In the genomic region with DNA sequence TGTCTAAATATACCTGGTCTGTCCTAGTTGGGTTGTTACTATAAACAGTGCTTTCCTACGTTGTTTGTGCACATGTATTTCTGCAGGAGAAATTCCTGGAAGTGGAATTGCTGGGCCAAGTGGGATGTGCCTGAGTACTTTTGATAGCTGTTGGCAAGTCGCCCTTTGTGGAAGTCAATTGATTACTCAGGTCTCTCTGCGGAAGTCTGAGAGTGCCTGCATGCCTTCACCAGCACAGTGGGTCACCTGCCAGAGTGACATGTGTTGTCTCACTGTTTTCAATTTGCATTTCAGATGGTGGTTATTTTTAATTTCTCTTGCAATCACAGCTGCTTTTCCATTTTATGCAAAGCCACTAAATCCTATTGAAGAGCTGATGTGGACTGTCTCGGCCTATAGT, we compare ENCODE assay signal across 14 cellular contexts. TPM values are rescaled to one million over a fixed set of nuclear protein-coding genes. Genes with fewer than 3 reads are reported as not detected.
DNase-seq lines count a peak whose midpoint lies in the region; ATAC-seq and TF ChIP-seq lines count a peak whose summit lies in the region.
"Had no signal": no experiment of that assay in that cellular context is flagged by ENCODE, and none has a peak within 500 bp of the region (broad histone marks: within the 10 kb centered on the region; RNA-seq: fewer than 3 reads in every experiment).

No MANE protein-coding gene starts in this region.

- H3K4me3 ChIP-seq in CD8-positive, alpha-beta T cell (ENCODE audit: low read depth, low read length), result no peak overlapping the region
- no peak overlapping the region for H3K4me3 ChIP-seq in body of pancreas
- H3K4me3 ChIP-seq: SJSA1 had no signal

- no peak for TF ChIP-seq CTCF in CD8-positive, alpha-beta T cell (IDR thresholded peaks at IDR 0.05)
- TF ChIP-seq CTCF in HFFc6 (IDR thresholded peaks at IDR 0.05) (no peak), body of pancreas (IDR thresholded peaks at IDR 0.05) (no peak)

- no peaks in the 10 kb centered on the region for H3K9me3 ChIP-seq in CD8-positive, alpha-beta T cell (ENCODE audit: low read length)
- no peaks in the 10 kb centered on the region for H3K9me3 ChIP-seq in body of pancreas
- H3K9me3 ChIP-seq: left lung, SJSA1 had no signal

- no peak for DNase-seq in CD8-positive, alpha-beta T cell
- DNase-seq in HFFc6 (no peak), body of pancreas (peak; percentile 61 to 80 (median 71)), NK-92 (lab: John Stamatoyannopoulos, UW; ENCODE audit: unreplicated experiment) (no peak)
- DNase-seq in natural killer cell treated with Interleukin-12 subunit alpha and Interleukin-12 subunit beta and Interleukin-15 and Interleukin-18, amount 100 ng/mL, for 72 hours (ENCODE audit: low spot score), result no peak
- DNase-seq: foreskin melanocyte, left lung, NCI-H1092, NCI-H524, posterior cingulate gyrus had no signal

- H3K4me1 ChIP-seq in CD8-positive, alpha-beta T cell (ENCODE audit: insufficient read depth, low read length), result peaks cover 15% of the 10 kb centered on the region
- peaks cover 22% of the 10 kb centered on the region for H3K4me1 ChIP-seq in body of pancreas

- H3K36me3 ChIP-seq in CD8-positive, alpha-beta T cell (ENCODE audit: insufficient read depth, low read length), result no peaks in the 10 kb centered on the region
- no peaks in the 10 kb centered on the region for H3K36me3 ChIP-seq in body of pancreas (replicated peaks in 1 of 2; ENCODE audit: insufficient read depth in 1 of 2, low read depth in 2 of 2)
- H3K36me3 ChIP-seq: left lung, SJSA1 had no signal

- no peak overlapping the region for H3K27ac ChIP-seq in CD8-positive, alpha-beta T cell (ENCODE audit: low read depth, low read length)
- peak overlapping the region in 2 of 4 donors; percentile 51 to 61 for H3K27ac ChIP-seq in body of pancreas
- H3K27ac ChIP-seq: left lung, SJSA1 had no signal

- POLR2A ChIA-PET in CD8-positive, alpha-beta T cell (lab: Charles Lee), result interaction anchor here (2.9 kb wide), 1 partner anchor 95 kb away, joined by 12 read pairs; the partner anchor contains the start of gene ZC3H18

- no peaks in the 10 kb centered on the region for H3K27me3 ChIP-seq in CD8-positive, alpha-beta T cell (ENCODE audit: insufficient read depth, low read length)
- H3K27me3 ChIP-seq in body of pancreas, result no peaks in the 10 kb centered on the region
- H3K27me3 ChIP-seq: left lung, SJSA1 had no signal

- WGBS in body of pancreas, 2 donors, result 21 to 36% methylated on average over 4 of the region's 4 CpGs

- no peak for ATAC-seq in CD8-positive, alpha-beta T cell
- no peak for ATAC-seq in body of pancreas
- no peak for ATAC-seq in natural killer cell treated with Interleukin-12 subunit alpha and Interleukin-12 subunit beta and Interleukin-15 and Interleukin-18, amount 100 ng/mL, for 72 hours
- no peak for ATAC-seq in GM21447 (IDR thresholded peaks at IDR 0.05; ENCODE audit: unreplicated experiment)
- ATAC-seq in HG03159 (IDR thresholded peaks at IDR 0.05; ENCODE audit: unreplicated experiment), result no peak
- ATAC-seq: left lung had no signal

- no peaks in the 10 kb centered on the region for H3K27me3 Mint-ChIP-seq in CD8-positive, alpha-beta T cell (ENCODE audit: low read depth)
- no peaks in the 10 kb centered on the region; the same call in 1 of the 2 replicates for H3K27me3 Mint-ChIP-seq in HFFc6 (ENCODE audit: insufficient read depth)
- H3K27me3 Mint-ChIP-seq in natural killer cell treated with Interleukin-12 subunit alpha and Interleukin-12 subunit beta and Interleukin-15 and Interleukin-18, amount 100 ng/mL, for 72 hours, result no peaks in the 10 kb centered on the region

- no peak for TF ChIP-seq POLR2A in body of pancreas (IDR thresholded peaks at IDR 0.05)

- H3K36me3 Mint-ChIP-seq in CD8-positive, alpha-beta T cell, result peaks cover 11% of the 10 kb centered on the region
- peaks cover 15% of the 10 kb centered on the region; the same call in 1 of the 2 replicates for H3K36me3 Mint-ChIP-seq in HFFc6 (ENCODE audit: low read depth)
- H3K36me3 Mint-ChIP-seq in natural killer cell treated with Interleukin-12 subunit alpha and Interleukin-12 subunit beta and Interleukin-15 and Interleukin-18, amount 100 ng/mL, for 72 hours, result no peaks in the 10 kb centered on the region

- CTCF ChIA-PET in CD8-positive, alpha-beta T cell (lab: Charles Lee), result no interaction called here

- H3K4me1 Mint-ChIP-seq in CD8-positive, alpha-beta T cell (ENCODE audit: low read depth), result peaks cover 20% of the 10 kb centered on the region
- peaks cover 17% of the 10 kb centered on the region for H3K4me1 Mint-ChIP-seq in HFFc6 (ENCODE audit: low read depth)
- peaks cover 13 to 18% of the 10 kb centered on the region in 2 donors for H3K4me1 Mint-ChIP-seq in natural killer cell treated with Interleukin-12 subunit alpha and Interleukin-12 subunit beta and Interleukin-15 and Interleukin-18, amount 100 ng/mL, for 72 hours (ENCODE audit: low read depth in 2 of 2)

- no peak overlapping the region for H3K27ac Mint-ChIP-seq in CD8-positive, alpha-beta T cell
- H3K27ac Mint-ChIP-seq in HFFc6, result no peak overlapping the region
- H3K27ac Mint-ChIP-seq in natural killer cell treated with Interleukin-12 subunit alpha and Interleukin-12 subunit beta and Interleukin-15 and Interleukin-18, amount 100 ng/mL, for 72 hours, result no peak overlapping the region
- H3K27ac Mint-ChIP-seq: dendritic cell treated with granulocyte-macrophage colony-stimulating factor and Interleukin-4, amounts not matched to agents 40 ng/mL and 50 ng/mL, for 4 days had no signal

- intact Hi-C loops in CD8-positive, alpha-beta T cell (cut with DNase I, micrococcal nuclease), result no loop called here
- intact Hi-C loops in body of pancreas (cut with DNase I), result no loop called here

- peak overlapping the region; percentile 12 for H3K4me3 Mint-ChIP-seq in CD8-positive, alpha-beta T cell
- H3K4me3 Mint-ChIP-seq in HFFc6, result peak overlapping the region; percentile 7; the same call in 1 of the 2 replicates
- H3K4me3 Mint-ChIP-seq in natural killer cell treated with Interleukin-12 subunit alpha and Interleukin-12 subunit beta and Interleukin-15 and Interleukin-18, amount 100 ng/mL, for 72 hours, result peak overlapping the region; percentile 36
- H3K4me3 Mint-ChIP-seq: dendritic cell treated with granulocyte-macrophage colony-stimulating factor and Interleukin-4, amounts not matched to agents 40 ng/mL and 50 ng/mL, for 4 days had no signal

- no peaks in the 10 kb centered on the region for H3K9me3 Mint-ChIP-seq in CD8-positive, alpha-beta T cell
- no peaks in the 10 kb centered on the region for H3K9me3 Mint-ChIP-seq in HFFc6
- no peaks in the 10 kb centered on the region for H3K9me3 Mint-ChIP-seq in natural killer cell treated with Interleukin-12 subunit alpha and Interleukin-12 subunit beta and Interleukin-15 and Interleukin-18, amount 100 ng/mL, for 72 hours
- H3K9me3 Mint-ChIP-seq: dendritic cell treated with granulocyte-macrophage colony-stimulating factor and Interleukin-4, amounts not matched to agents 40 ng/mL and 50 ng/mL, for 4 days had no signal

RNA-seq across cellular contexts. Expression of gene MVD, which starts 2.3 kb away (rescaled TPM):
- 100 to 1,000 TPM; 118 to 124 TPM for total RNA-seq in CD8-positive, alpha-beta T cell
- total RNA-seq in HFFc6 (2021; fragmentation: NEBNext Ultra II Directional; extraction: Animal tissue kit (Norgen Biotek cat#: 25700)), result 10 to 100 TPM; 21.1 to 28.0 (median 24.0) TPM
- total RNA-seq in body of pancreas, result 10 to 100 TPM; 16.9 to 28.7 TPM
- 100 to 1,000 TPM in 1 of 2 donors, 10 to 100 TPM in 1; 77.2 to 124 TPM for total RNA-seq in natural killer cell treated with Interleukin-12 subunit alpha and Interleukin-12 subunit beta and Interleukin-15 and Interleukin-18, amount 100 ng/mL, for 72 hours

RNA-seq across cellular contexts. Expression of gene CYBA, which starts 14.3 kb away (rescaled TPM):
- total RNA-seq in CD8-positive, alpha-beta T cell, result 100 to 1,000 TPM; 312 to 320 TPM
- 100 to 1,000 TPM in 2 of 6 experiments, 10 to 100 TPM in 4; 29.0 to 228 (median 36.9) TPM for total RNA-seq in HFFc6 (2021; fragmentation: NEBNext Ultra II Directional; extraction: Animal tissue kit (Norgen Biotek cat#: 25700))
- 100 to 1,000 TPM; 126 to 177 TPM for total RNA-seq in body of pancreas
- 100 to 1,000 TPM; 268 to 386 TPM for total RNA-seq in natural killer cell treated with Interleukin-12 subunit alpha and Interleukin-12 subunit beta and Interleukin-15 and Interleukin-18, amount 100 ng/mL, for 72 hours
- total RNA-seq: SJSA1 had no signal

RNA-seq across cellular contexts. Expression of gene SNAI3, which starts 21.2 kb away (rescaled TPM):
- total RNA-seq in CD8-positive, alpha-beta T cell, result 1 to 10 TPM; 3.1 to 3.4 TPM
- not detected for total RNA-seq in HFFc6 (2021; fragmentation: NEBNext Ultra II Directional; extraction: Animal tissue kit (Norgen Biotek cat#: 25700))
- total RNA-seq in body of pancreas, result under 1 TPM in 1 of 2 donors, not detected in 1; 0.26 TPM
- 1 to 10 TPM in 1 of 2 donors, under 1 TPM in 1; 0.42 to 1.2 TPM for total RNA-seq in natural killer cell treated with Interleukin-12 subunit alpha and Interleukin-12 subunit beta and Interleukin-15 and Interleukin-18, amount 100 ng/mL, for 72 hours

RNA-seq across cellular contexts. Expression of gene IL17C, which starts 26.8 kb away (rescaled TPM):
- total RNA-seq in CD8-positive, alpha-beta T cell, result under 1 TPM; 0.56 to 0.81 TPM
- not detected for total RNA-seq in HFFc6 (2021; fragmentation: NEBNext Ultra II Directional; extraction: Animal tissue kit (Norgen Biotek cat#: 25700))
- total RNA-seq in body of pancreas, result not detected
- total RNA-seq in natural killer cell treated with Interleukin-12 subunit alpha and Interleukin-12 subunit beta and Interleukin-15 and Interleukin-18, amount 100 ng/mL, for 72 hours, result 1 to 10 TPM in 1 of 2 donors, under 1 TPM in 1; 0.64 to 1.0 TPM
- total RNA-seq: left lung, SJSA1 had no signal

RNA-seq across cellular contexts. Expression of gene RNF166, which starts 41.1 kb away (rescaled TPM):
- total RNA-seq in CD8-positive, alpha-beta T cell, result 100 to 1,000 TPM; 371 to 406 TPM
- 10 to 100 TPM; 10.3 to 18.3 (median 13.2) TPM for total RNA-seq in HFFc6 (2021; fragmentation: NEBNext Ultra II Directional; extraction: Animal tissue kit (Norgen Biotek cat#: 25700))
- total RNA-seq in body of pancreas, result 10 to 100 TPM; 16.6 to 27.7 TPM
- total RNA-seq in natural killer cell treated with Interleukin-12 subunit alpha and Interleukin-12 subunit beta and Interleukin-15 and Interleukin-18, amount 100 ng/mL, for 72 hours, result 10 to 100 TPM; 29.1 to 49.4 TPM

Comparison
In these comparisons a context has a peak if more than half of its experiments do, and no peak if none do; other contexts are left out.
1. DNase-seq: peak in body of pancreas (4 of 4); none in CD8-positive, alpha-beta T cell (0 of 7), HFFc6 (single experiment), natural killer cell treated with Interleukin-12 subunit alpha and Interleukin-12 subunit beta and Interleukin-15 and Interleukin-18, amount 100 ng/mL, for 72 hours (single experiment) and NK-92 (single experiment).
2. Peak in every context shown above with its lines, with median percentiles within 50 percentile points of each other: H3K4me3 Mint-ChIP-seq.